Comparison of ENCODE assay signal across 27 cellular contexts in the genomic region with DNA sequence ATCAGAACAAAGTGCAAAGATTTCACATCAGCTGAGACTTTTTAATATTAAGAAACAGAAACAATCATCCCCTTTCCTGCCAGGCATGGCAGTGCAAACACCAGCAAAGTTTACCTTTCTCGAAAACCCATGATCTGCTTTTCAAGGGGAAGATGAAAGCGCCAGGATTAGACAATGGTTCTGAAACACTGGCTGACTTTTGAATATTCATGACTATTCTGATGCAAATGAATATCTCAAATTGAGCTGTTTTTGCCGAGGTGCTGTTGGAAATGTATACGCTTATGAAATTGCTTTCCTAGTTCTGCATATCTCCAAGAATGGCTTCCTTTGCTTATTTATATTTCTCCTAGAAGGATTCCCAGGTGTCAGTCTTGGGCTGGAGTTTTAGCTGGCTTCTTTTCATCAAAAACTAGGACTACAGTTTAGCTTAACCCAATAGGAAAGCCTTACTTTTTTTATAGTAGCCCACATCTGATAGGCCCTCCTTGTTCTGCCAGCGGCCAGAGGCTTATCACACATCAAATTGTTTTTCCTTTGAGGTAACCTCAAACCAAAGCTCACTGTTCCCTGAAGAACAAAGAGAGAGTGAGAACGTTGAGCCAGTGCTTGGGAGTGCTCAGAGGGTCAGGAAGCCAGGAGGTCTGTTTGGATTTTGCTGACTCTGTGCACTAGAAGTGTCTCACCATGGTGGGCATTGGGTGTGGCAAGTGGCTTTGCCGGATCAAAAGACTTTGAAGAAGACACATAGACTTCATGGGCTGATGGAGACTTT.
A peak's percentile ranks its signal among the peaks of the same experiment; 100 is the strongest.
DNase-seq lines count a peak whose midpoint lies in the region; ATAC-seq and TF ChIP-seq lines count a peak whose summit lies in the region.
"Had no signal": no experiment of that assay in that cellular context is flagged by ENCODE, and none has a peak within 500 bp of the region (broad histone marks: within the 10 kb centered on the region; RNA-seq: fewer than 3 reads in every experiment).

No MANE protein-coding gene starts in this region.

- H3K4me3 ChIP-seq in DND-41 (ENCODE audit: low read depth in 1 of 2, low read length in 2 of 2) (no peak overlapping the region), HUES48 (ENCODE audit: low read depth, low read length) (no peak overlapping the region), astrocyte of the cerebellum (ENCODE audit: low read depth, low read length) (no peak overlapping the region)
- H3K4me3 ChIP-seq: pancreas, right atrium auricular region, SK-N-MC, spleen, thoracic aorta had no signal

- peak overlapping the region in 7 of 10 donors; percentile 1 to 51 (median 19) for H3K4me3 Mint-ChIP-seq in naive thymus-derived CD8-positive, alpha-beta T cell
- no peak overlapping the region for H3K4me3 Mint-ChIP-seq in stimulated activated naive B cell treated with anti-CD40 and anti-IgM and Interleukin-4, amounts not matched to agents 10 μg/mL and 1 μg/mL and 100 μg/mL, for 72 hours
- H3K4me3 Mint-ChIP-seq in endothelial cell (ENCODE audit: unreplicated experiment): no peak overlapping the region
- H3K4me3 Mint-ChIP-seq: activated B cell treated with CpG ODN at 0.5 μM for 24 hours, mesothelial cell of epicardium, natural killer cell had no signal

- no peak overlapping the region for H3K4me2 ChIP-seq in DND-41 (ENCODE audit: insufficient read depth, low read length)

- H3K36me3 ChIP-seq in DND-41 (ENCODE audit: insufficient read depth, low read length): no peaks in the 10 kb centered on the region
- H3K36me3 ChIP-seq in HUES48 (ENCODE audit: control insufficient read depth, insufficient read depth, low read length): no peaks in the 10 kb centered on the region
- H3K36me3 ChIP-seq: pancreas, right atrium auricular region, spleen, thoracic aorta had no signal

- no peak overlapping the region for H2AFZ ChIP-seq in DND-41 (ENCODE audit: low read depth, low read length)

- H3K4me1 ChIP-seq in DND-41 (ENCODE audit: insufficient read depth, low read length) (peaks cover 12% of the 10 kb centered on the region), HUES48 (ENCODE audit: control insufficient read depth, insufficient read depth, low read length) (peaks cover 26% of the 10 kb centered on the region)
- H3K4me1 ChIP-seq: pancreas had no signal

- H3K36me3 Mint-ChIP-seq in naive thymus-derived CD8-positive, alpha-beta T cell: no peaks in the 10 kb centered on the region
- no peaks in the 10 kb centered on the region for H3K36me3 Mint-ChIP-seq in stimulated activated naive B cell treated with anti-CD40 and anti-IgM and Interleukin-4, amounts not matched to agents 10 μg/mL and 1 μg/mL and 100 μg/mL, for 72 hours
- H3K36me3 Mint-ChIP-seq in endothelial cell (ENCODE audit: low read depth, unreplicated experiment): no peaks in the 10 kb centered on the region
- H3K36me3 Mint-ChIP-seq: activated naive CD4-positive, alpha-beta T cell treated with anti-CD3 and anti-CD28 coated beads, Interleukin-2, amount 50 U/mL, for 72 hours; mesothelial cell of epicardium; natural killer cell had no signal

- H3K9me3 Mint-ChIP-seq in naive thymus-derived CD8-positive, alpha-beta T cell: no peaks in the 10 kb centered on the region
- H3K9me3 Mint-ChIP-seq in stimulated activated naive B cell treated with anti-CD40 and anti-IgM and Interleukin-4, amounts not matched to agents 10 μg/mL and 1 μg/mL and 100 μg/mL, for 72 hours: peaks cover 2 to 4% of the 10 kb centered on the region in 2 donors
- no peaks in the 10 kb centered on the region for H3K9me3 Mint-ChIP-seq in endothelial cell (ENCODE audit: unreplicated experiment)
- H3K9me3 Mint-ChIP-seq: activated B cell treated with CpG ODN at 0.5 μM for 24 hours; activated naive CD4-positive, alpha-beta T cell treated with anti-CD3 and anti-CD28 coated beads, Interleukin-2, amount 50 U/mL, for 72 hours; natural killer cell had no signal

- DNase-seq in DND-41 (peak; percentile 45), astrocyte of the cerebellum (ENCODE audit: low read depth) (peak; percentile 1), NCI-H2029 treated with DMSO at 0.1 percent for 48 hours (lab: John Stamatoyannopoulos, UW) (no peak), endothelial cell (ENCODE audit: low spot score) (no peak)
- no peak for DNase-seq in naive thymus-derived CD8-positive, alpha-beta T cell
- DNase-seq in stimulated activated naive B cell treated with anti-CD40 and anti-IgM and Interleukin-4, amounts not matched to agents 10 μg/mL and 1 μg/mL and 100 μg/mL, for 72 hours: no peak
- DNase-seq: activated B cell treated with CpG ODN at 0.5 μM for 24 hours; activated CD4-positive, alpha-beta T cell treated with anti-CD3 and anti-CD28 coated beads, Interleukin-2, amount 50 U/mL, for 48 hours; activated CD8-positive, alpha-beta memory T cell treated with anti-CD3 and anti-CD28 coated beads, Interleukin-2, amount 50 U/mL, for 4 hours; erythroblast; foreskin fibroblast; immature natural killer cell; Karpas-422; left ventricle myocardium superior; natural killer cell; NCI-H2171; NCI-H526; pancreas; spleen; stimulated activated CD4-positive, alpha-beta T cell treated with anti-CD3 and anti-CD28 coated beads, Interleukin-2, amount 100 ng/mL, for 48 hours had no signal

- peaks cover 19 to 27% (median 21%) of the 10 kb centered on the region in 4 donors for H3K4me1 Mint-ChIP-seq in naive thymus-derived CD8-positive, alpha-beta T cell
- peaks cover 5 to 7% of the 10 kb centered on the region in 2 donors for H3K4me1 Mint-ChIP-seq in stimulated activated naive B cell treated with anti-CD40 and anti-IgM and Interleukin-4, amounts not matched to agents 10 μg/mL and 1 μg/mL and 100 μg/mL, for 72 hours
- H3K4me1 Mint-ChIP-seq in endothelial cell (ENCODE audit: unreplicated experiment): no peaks in the 10 kb centered on the region
- H3K4me1 Mint-ChIP-seq: activated B cell treated with CpG ODN at 0.5 μM for 24 hours, mesothelial cell of epicardium had no signal

- ATAC-seq in DND-41 (ENCODE audit: insufficient read depth, low read depth): peak; percentile 91
- ATAC-seq in naive thymus-derived CD8-positive, alpha-beta T cell: peak; percentile 56 to 62
- ATAC-seq in stimulated activated naive B cell treated with anti-CD40 and anti-IgM and Interleukin-4, amounts not matched to agents 10 μg/mL and 1 μg/mL and 100 μg/mL, for 72 hours (replicated peaks): no peak
- ATAC-seq: natural killer cell, pancreas had no signal

- peak overlapping the region in 2 of 10 donors; percentile 7 to 64 for H3K27ac Mint-ChIP-seq in naive thymus-derived CD8-positive, alpha-beta T cell
- H3K27ac Mint-ChIP-seq in stimulated activated naive B cell treated with anti-CD40 and anti-IgM and Interleukin-4, amounts not matched to agents 10 μg/mL and 1 μg/mL and 100 μg/mL, for 72 hours: no peak overlapping the region
- no peak overlapping the region for H3K27ac Mint-ChIP-seq in endothelial cell (ENCODE audit: unreplicated experiment)
- H3K27ac Mint-ChIP-seq: activated B cell treated with CpG ODN at 0.5 μM for 24 hours; activated naive CD4-positive, alpha-beta T cell treated with anti-CD3 and anti-CD28 coated beads, Interleukin-2, amount 50 U/mL, for 72 hours; immature natural killer cell; mesothelial cell of epicardium; natural killer cell had no signal

- H3K27me3 ChIP-seq in DND-41 (ENCODE audit: insufficient read depth, low read length, poor library complexity) (no peaks in the 10 kb centered on the region), HUES48 (ENCODE audit: control insufficient read depth, insufficient read depth, low read length) (no peaks in the 10 kb centered on the region)
- H3K27me3 ChIP-seq: pancreas, right atrium auricular region, spleen had no signal

- no peaks in the 10 kb centered on the region for H3K9me3 ChIP-seq in DND-41 (ENCODE audit: insufficient read depth, low read length, severe bottlenecking)
- H3K9me3 ChIP-seq in HUES48 (ENCODE audit: control insufficient read depth, insufficient read depth, low read length): no peaks in the 10 kb centered on the region
- H3K9me3 ChIP-seq: pancreas, right atrium auricular region, spleen, thoracic aorta had no signal

- no peaks in the 10 kb centered on the region for H4K20me1 ChIP-seq in DND-41 (ENCODE audit: insufficient read depth, low read length)

- TF ChIP-seq CTCF in DND-41 (IDR thresholded peaks at IDR 0.05; ENCODE audit: borderline replicate concordance, extremely low read depth, low read length, poor library complexity, severe bottlenecking) (no peak), astrocyte of the cerebellum (IDR thresholded peaks at IDR 0.05; ENCODE audit: low read depth, low read length, missing control alignments) (no peak), endothelial cell (IDR thresholded peaks at IDR 0.05; ENCODE audit: unreplicated experiment) (no peak)

- H3K9ac ChIP-seq in DND-41 (ENCODE audit: low read depth, low read length) (no peak overlapping the region), HUES48 (ENCODE audit: low read depth, low read length) (no peak overlapping the region)

- POLR2A ChIA-PET in naive thymus-derived CD8-positive, alpha-beta T cell (lab: Charles Lee): interaction anchor here (0.6 to 1.7 kb wide), 6 partner anchors 8 to 545 kb away, joined by 3 to 4 read pairs (median 3); no protein-coding TSS in a partner anchor

- no peak overlapping the region for H3K27ac ChIP-seq in DND-41 (ENCODE audit: low read length)
- peak overlapping the region; percentile 63 for H3K27ac ChIP-seq in HUES48 (ENCODE audit: low read depth, low read length)
- H3K27ac ChIP-seq: C4-2B, pancreas, right atrium auricular region, SK-N-MC, spleen, thoracic aorta had no signal

- H3K79me2 ChIP-seq in DND-41 (ENCODE audit: insufficient read depth, low read length): no peaks in the 10 kb centered on the region

- in situ Hi-C loops in astrocyte of the cerebellum (cut with HindIII; ENCODE audit: low sequenced_read_pairs): no loop called here

- H3K27me3 Mint-ChIP-seq in naive thymus-derived CD8-positive, alpha-beta T cell: no peaks in the 10 kb centered on the region
- no peaks in the 10 kb centered on the region for H3K27me3 Mint-ChIP-seq in stimulated activated naive B cell treated with anti-CD40 and anti-IgM and Interleukin-4, amounts not matched to agents 10 μg/mL and 1 μg/mL and 100 μg/mL, for 72 hours
- H3K27me3 Mint-ChIP-seq in endothelial cell (ENCODE audit: unreplicated experiment): peaks cover 2% of the 10 kb centered on the region
- H3K27me3 Mint-ChIP-seq: activated B cell treated with CpG ODN at 0.5 μM for 24 hours had no signal

Comparison
In these comparisons a context has a peak if more than half of its experiments do, and no peak if none do; other contexts are left out.
1. ATAC-seq: peak in DND-41 (single experiment) and naive thymus-derived CD8-positive, alpha-beta T cell (2 of 2); none in stimulated activated naive B cell treated with anti-CD40 and anti-IgM and Interleukin-4, amounts not matched to agents 10 μg/mL and 1 μg/mL and 100 μg/mL, for 72 hours (0 of 2).
2. DNase-seq: peak in DND-41 (single experiment) and astrocyte of the cerebellum (single experiment); none in naive thymus-derived CD8-positive, alpha-beta T cell (0 of 10), stimulated activated naive B cell treated with anti-CD40 and anti-IgM and Interleukin-4, amounts not matched to agents 10 μg/mL and 1 μg/mL and 100 μg/mL, for 72 hours (single experiment), NCI-H2029 treated with DMSO at 0.1 percent for 48 hours (single experiment) and endothelial cell (single experiment).
3. H3K4me3 Mint-ChIP-seq: peak in naive thymus-derived CD8-positive, alpha-beta T cell (7 of 10); none in stimulated activated naive B cell treated with anti-CD40 and anti-IgM and Interleukin-4, amounts not matched to agents 10 μg/mL and 1 μg/mL and 100 μg/mL, for 72 hours (0 of 2) and endothelial cell (single experiment).